Comparison of ENCODE assay signal across 13 cellular contexts in genomic region chr5:81788271-81788670, GRCh38. TPM values are rescaled to one million over a fixed set of nuclear protein-coding genes. Genes with fewer than 3 reads are reported as not detected.
DNase-seq lines count a peak whose midpoint lies in the region; ATAC-seq and TF ChIP-seq lines count a peak whose summit lies in the region.
"Had no signal": no experiment of that assay in that cellular context is flagged by ENCODE, and none has a peak within 500 bp of the region (broad histone marks: within the 10 kb centered on the region; RNA-seq: fewer than 3 reads in every experiment).

No MANE protein-coding gene starts in this region.

- DNase-seq in A673 (ENCODE audit: low spot score): no peak
- DNase-seq in MM.1S: no peak
- no peak for DNase-seq in epithelial cell of prostate (ENCODE audit: low read depth, low spot score)
- DNase-seq in osteocyte (ENCODE audit: extremely low spot score, unreplicated experiment): no peak
- DNase-seq in activated gamma-delta T cell treated with Interleukin-2 at 50 U/mL for 16 hours: no peak
- DNase-seq in NOMO-1 treated with dmso at 0.1 percent for 144 hours (lab: John Stamatoyannopoulos, UW; ENCODE audit: unreplicated experiment): no peak
- no peak for DNase-seq in stimulated activated CD4-positive, alpha-beta T cell treated with anti-CD3 and anti-CD28 coated beads, Interleukin-12 subunit alpha, Interleukin-12 subunit beta, amount 100 ng/mL, for 4 hours
- DNase-seq: activated CD4-positive, alpha-beta memory T cell treated with anti-CD3 and anti-CD28 coated beads, Interleukin-2, amount 10 ng/mL, durations not matched to agents 7 days and 5 days; naive B cell; stimulated activated CD4-positive, alpha-beta T cell treated with anti-CD3 and anti-CD28 coated beads, Interleukin-15, amount 100 ng/mL, for 24 hours had no signal

- H4K20me1 ChIP-seq in MM.1S (ENCODE audit: insufficient read depth, low read length): no peaks in the 10 kb centered on the region

- CTCF ChIA-PET in A673 (lab: Charles Lee): interaction anchor here (1.6 kb wide), 1 partner anchor 64 kb away, joined by 5 read pairs; no protein-coding TSS in a partner anchor

- peak overlapping the region; percentile 72 for H3K27ac ChIP-seq in A673 (ENCODE audit: low read depth, low read length, poor library complexity, severe bottlenecking)
- no peak overlapping the region for H3K27ac ChIP-seq in MM.1S (ENCODE audit: low read length)
- H3K27ac ChIP-seq in epithelial cell of prostate: peak overlapping the region; percentile 82

- no peaks in the 10 kb centered on the region for H3K36me3 Mint-ChIP-seq in osteocyte (ENCODE audit: unreplicated experiment)
- H3K36me3 Mint-ChIP-seq: naive B cell had no signal

- peaks cover 26% of the 10 kb centered on the region for H3K4me1 Mint-ChIP-seq in osteocyte (ENCODE audit: unreplicated experiment)
- H3K4me1 Mint-ChIP-seq: activated CD4-positive, alpha-beta memory T cell treated with anti-CD3 and anti-CD28 coated beads, Interleukin-2, amount 10 ng/mL, durations not matched to agents 7 days and 5 days; naive B cell had no signal

- H3K4me3 Mint-ChIP-seq in osteocyte (ENCODE audit: unreplicated experiment): no peak overlapping the region
- H3K4me3 Mint-ChIP-seq: activated CD4-positive, alpha-beta memory T cell treated with anti-CD3 and anti-CD28 coated beads, Interleukin-2, amount 10 ng/mL, durations not matched to agents 7 days and 5 days; central memory CD8-positive, alpha-beta T cell; naive B cell; T-helper 2 cell treated with Interferon-gamma antibody and Interleukin-4, amounts not matched to agents 5 μg/mL and 100 μg/mL, for 36 hours had no signal

- no peak for ATAC-seq in HG02981 (IDR thresholded peaks at IDR 0.05; ENCODE audit: unreplicated experiment)

- H3K9ac ChIP-seq in MM.1S (ENCODE audit: low read length): no peak overlapping the region

- H3K27me3 ChIP-seq in A673 (replicated peaks; ENCODE audit: insufficient read depth, low read depth, low read length, poor library complexity) (no peaks in the 10 kb centered on the region), MM.1S (replicated peaks; ENCODE audit: insufficient read depth, low read length) (no peaks in the 10 kb centered on the region)

- TF ChIP-seq CTCF in A673 (conservative IDR thresholded peaks at IDR 0.05; ENCODE audit: low read depth, low read length) (no peak), MM.1S (IDR thresholded peaks at IDR 0.05; ENCODE audit: low read length) (no peak), osteocyte (IDR thresholded peaks at IDR 0.05) (no peak)

- H2AFZ ChIP-seq in MM.1S (ENCODE audit: low read length): peak overlapping the region; percentile 31

- intact Hi-C loops in A673 (cut with micrococcal nuclease; ENCODE audit: unreplicated experiment): no loop called here

- H3K27ac Mint-ChIP-seq in osteocyte (ENCODE audit: unreplicated experiment): peak overlapping the region; percentile 82
- H3K27ac Mint-ChIP-seq: activated CD4-positive, alpha-beta memory T cell treated with anti-CD3 and anti-CD28 coated beads, Interleukin-2, amount 10 ng/mL, durations not matched to agents 7 days and 5 days; naive B cell; T-helper 2 cell treated with Interferon-gamma antibody and Interleukin-4, amounts not matched to agents 5 μg/mL and 100 μg/mL, for 36 hours had no signal

- no peaks in the 10 kb centered on the region for H3K27me3 Mint-ChIP-seq in osteocyte (ENCODE audit: unreplicated experiment)
- H3K27me3 Mint-ChIP-seq: activated CD4-positive, alpha-beta memory T cell treated with anti-CD3 and anti-CD28 coated beads, Interleukin-2, amount 10 ng/mL, durations not matched to agents 7 days and 5 days; central memory CD8-positive, alpha-beta T cell; naive B cell had no signal

- H3K4me3 ChIP-seq in A673 (ENCODE audit: low read depth, low read length, poor library complexity, severe bottlenecking) (no peak overlapping the region), MM.1S (ENCODE audit: low read length) (no peak overlapping the region)

- H3K4me2 ChIP-seq in MM.1S (ENCODE audit: low read depth, low read length): peak overlapping the region; percentile 33; the same call in 1 of the 2 replicates

- BruUV-seq in A673 (replicated peaks; lab: Mats Ljungman, UMichigan): no TSS peak

- H3K9me2 ChIP-seq in MM.1S (replicated peaks; ENCODE audit: insufficient read depth, low read length): no peaks in the 10 kb centered on the region

- H3K79me2 ChIP-seq in MM.1S (ENCODE audit: low read length): no peaks in the 10 kb centered on the region

- H3K36me3 ChIP-seq in A673 (ENCODE audit: insufficient read depth, low read length, poor library complexity, severe bottlenecking): no peaks in the 10 kb centered on the region
- no peaks in the 10 kb centered on the region for H3K36me3 ChIP-seq in MM.1S (replicated peaks; ENCODE audit: insufficient read depth, low read length)

- POLR2A ChIA-PET in A673 (lab: Charles Lee; ENCODE audit: low non-redundant PET): no interaction called here

- H3K9me3 ChIP-seq in A673 (ENCODE audit: low read depth, low read length, poor library complexity, severe bottlenecking) (no peaks in the 10 kb centered on the region), MM.1S (replicated peaks; ENCODE audit: insufficient read depth, low read length) (no peaks in the 10 kb centered on the region)

- H3K4me1 ChIP-seq in A673 (ENCODE audit: insufficient read depth, low read length, poor library complexity, severe bottlenecking): peaks cover 32% of the 10 kb centered on the region
- peaks cover 13% of the 10 kb centered on the region; the same call in 1 of the 2 replicates for H3K4me1 ChIP-seq in MM.1S (ENCODE audit: low read length)

- H3F3A ChIP-seq in MM.1S (ENCODE audit: insufficient read depth, low read length): no peaks in the 10 kb centered on the region

- H3K9me3 Mint-ChIP-seq in osteocyte (ENCODE audit: unreplicated experiment): no peaks in the 10 kb centered on the region
- H3K9me3 Mint-ChIP-seq: activated CD4-positive, alpha-beta memory T cell treated with anti-CD3 and anti-CD28 coated beads, Interleukin-2, amount 10 ng/mL, durations not matched to agents 7 days and 5 days; central memory CD8-positive, alpha-beta T cell; naive B cell; T-helper 2 cell treated with Interferon-gamma antibody and Interleukin-4, amounts not matched to agents 5 μg/mL and 100 μg/mL, for 36 hours had no signal

RNA-seq across cellular contexts. Expression of gene SSBP2, which starts 37.4 kb away (rescaled TPM):
- total RNA-seq in A673 (2021) (42.8 and 53.7 TPM in 2 replicates), osteocyte (62.1 and 65.9 TPM in 2 replicates)
